In the genomic region with DNA sequence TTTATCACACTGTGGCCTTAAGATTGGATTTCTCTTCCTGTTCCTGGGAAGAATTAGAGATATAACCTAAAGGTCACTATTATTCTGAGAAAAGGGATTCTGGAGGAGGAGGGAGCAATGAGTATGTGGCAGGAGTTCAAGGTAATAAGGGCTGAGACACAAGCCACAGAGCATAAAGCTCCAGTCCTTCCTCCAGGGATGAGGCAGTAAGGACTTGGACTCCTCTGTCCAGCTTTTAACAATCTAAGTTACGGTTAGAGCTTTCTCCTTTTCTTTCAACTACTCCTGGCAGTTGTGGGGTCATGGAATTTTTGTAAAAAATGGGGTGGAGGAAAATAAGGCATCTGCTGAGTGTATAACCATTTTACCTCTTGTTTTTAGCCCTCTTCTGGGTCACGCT, we compare ENCODE assay signal across 1 cellular context.
TF ChIP-seq lines count a peak whose summit lies in the region.

TSS of gene HSD3B2 (plus strand) at position 201 of the 400 bp plus-strand sequence. CDS start 270 bp downstream, outside the sequence.

TF ChIP-seq in GM23338, 12 proteins besides CTCF, POLR2A, EP300 and RAD21 (continued from another document):
- TF ChIP-seq, protein P1, sequence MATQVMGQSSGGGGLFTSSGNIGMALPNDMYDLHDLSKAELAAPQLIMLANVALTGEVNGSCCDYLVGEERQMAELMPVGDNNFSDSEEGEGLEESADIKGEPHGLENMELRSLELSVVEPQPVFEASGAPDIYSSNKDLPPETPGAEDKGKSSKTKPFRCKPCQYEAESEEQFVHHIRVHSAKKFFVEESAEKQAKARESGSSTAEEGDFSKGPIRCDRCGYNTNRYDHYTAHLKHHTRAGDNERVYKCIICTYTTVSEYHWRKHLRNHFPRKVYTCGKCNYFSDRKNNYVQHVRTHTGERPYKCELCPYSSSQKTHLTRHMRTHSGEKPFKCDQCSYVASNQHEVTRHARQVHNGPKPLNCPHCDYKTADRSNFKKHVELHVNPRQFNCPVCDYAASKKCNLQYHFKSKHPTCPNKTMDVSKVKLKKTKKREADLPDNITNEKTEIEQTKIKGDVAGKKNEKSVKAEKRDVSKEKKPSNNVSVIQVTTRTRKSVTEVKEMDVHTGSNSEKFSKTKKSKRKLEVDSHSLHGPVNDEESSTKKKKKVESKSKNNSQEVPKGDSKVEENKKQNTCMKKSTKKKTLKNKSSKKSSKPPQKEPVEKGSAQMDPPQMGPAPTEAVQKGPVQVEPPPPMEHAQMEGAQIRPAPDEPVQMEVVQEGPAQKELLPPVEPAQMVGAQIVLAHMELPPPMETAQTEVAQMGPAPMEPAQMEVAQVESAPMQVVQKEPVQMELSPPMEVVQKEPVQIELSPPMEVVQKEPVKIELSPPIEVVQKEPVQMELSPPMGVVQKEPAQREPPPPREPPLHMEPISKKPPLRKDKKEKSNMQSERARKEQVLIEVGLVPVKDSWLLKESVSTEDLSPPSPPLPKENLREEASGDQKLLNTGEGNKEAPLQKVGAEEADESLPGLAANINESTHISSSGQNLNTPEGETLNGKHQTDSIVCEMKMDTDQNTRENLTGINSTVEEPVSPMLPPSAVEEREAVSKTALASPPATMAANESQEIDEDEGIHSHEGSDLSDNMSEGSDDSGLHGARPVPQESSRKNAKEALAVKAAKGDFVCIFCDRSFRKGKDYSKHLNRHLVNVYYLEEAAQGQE (IDR thresholded peaks at IDR 0.05; ENCODE audit: unreplicated experiment): no peak
- TF ChIP-seq POLR2AphosphoS5 (IDR thresholded peaks at IDR 0.05; ENCODE audit: low read depth) (no peak), STAT1 (IDR thresholded peaks at IDR 0.05; ENCODE audit: unreplicated experiment) (no peak), ZNF331 (CRISPR knock-in tag; IDR thresholded peaks at IDR 0.05; ENCODE audit: low read depth) (no peak), CREB1 (CRISPR knock-in tag; IDR thresholded peaks at IDR 0.05; ENCODE audit: low read depth) (no peak), EZH2phosphoT487 (IDR thresholded peaks at IDR 0.05; ENCODE audit: unreplicated experiment) (no peak), NANOG (IDR thresholded peaks at IDR 0.05; ENCODE audit: borderline replicate concordance) (no peak), EZH2 (IDR thresholded peaks at IDR 0.05; ENCODE audit: low read depth, unreplicated experiment) (no peak), JUNB (IDR thresholded peaks at IDR 0.05; ENCODE audit: unreplicated experiment) (no peak)
- TF ChIP-seq, protein P2, sequence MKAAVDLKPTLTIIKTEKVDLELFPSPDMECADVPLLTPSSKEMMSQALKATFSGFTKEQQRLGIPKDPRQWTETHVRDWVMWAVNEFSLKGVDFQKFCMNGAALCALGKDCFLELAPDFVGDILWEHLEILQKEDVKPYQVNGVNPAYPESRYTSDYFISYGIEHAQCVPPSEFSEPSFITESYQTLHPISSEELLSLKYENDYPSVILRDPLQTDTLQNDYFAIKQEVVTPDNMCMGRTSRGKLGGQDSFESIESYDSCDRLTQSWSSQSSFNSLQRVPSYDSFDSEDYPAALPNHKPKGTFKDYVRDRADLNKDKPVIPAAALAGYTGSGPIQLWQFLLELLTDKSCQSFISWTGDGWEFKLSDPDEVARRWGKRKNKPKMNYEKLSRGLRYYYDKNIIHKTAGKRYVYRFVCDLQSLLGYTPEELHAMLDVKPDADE (IDR thresholded peaks at IDR 0.05): no peak
- TF ChIP-seq, protein P3, sequence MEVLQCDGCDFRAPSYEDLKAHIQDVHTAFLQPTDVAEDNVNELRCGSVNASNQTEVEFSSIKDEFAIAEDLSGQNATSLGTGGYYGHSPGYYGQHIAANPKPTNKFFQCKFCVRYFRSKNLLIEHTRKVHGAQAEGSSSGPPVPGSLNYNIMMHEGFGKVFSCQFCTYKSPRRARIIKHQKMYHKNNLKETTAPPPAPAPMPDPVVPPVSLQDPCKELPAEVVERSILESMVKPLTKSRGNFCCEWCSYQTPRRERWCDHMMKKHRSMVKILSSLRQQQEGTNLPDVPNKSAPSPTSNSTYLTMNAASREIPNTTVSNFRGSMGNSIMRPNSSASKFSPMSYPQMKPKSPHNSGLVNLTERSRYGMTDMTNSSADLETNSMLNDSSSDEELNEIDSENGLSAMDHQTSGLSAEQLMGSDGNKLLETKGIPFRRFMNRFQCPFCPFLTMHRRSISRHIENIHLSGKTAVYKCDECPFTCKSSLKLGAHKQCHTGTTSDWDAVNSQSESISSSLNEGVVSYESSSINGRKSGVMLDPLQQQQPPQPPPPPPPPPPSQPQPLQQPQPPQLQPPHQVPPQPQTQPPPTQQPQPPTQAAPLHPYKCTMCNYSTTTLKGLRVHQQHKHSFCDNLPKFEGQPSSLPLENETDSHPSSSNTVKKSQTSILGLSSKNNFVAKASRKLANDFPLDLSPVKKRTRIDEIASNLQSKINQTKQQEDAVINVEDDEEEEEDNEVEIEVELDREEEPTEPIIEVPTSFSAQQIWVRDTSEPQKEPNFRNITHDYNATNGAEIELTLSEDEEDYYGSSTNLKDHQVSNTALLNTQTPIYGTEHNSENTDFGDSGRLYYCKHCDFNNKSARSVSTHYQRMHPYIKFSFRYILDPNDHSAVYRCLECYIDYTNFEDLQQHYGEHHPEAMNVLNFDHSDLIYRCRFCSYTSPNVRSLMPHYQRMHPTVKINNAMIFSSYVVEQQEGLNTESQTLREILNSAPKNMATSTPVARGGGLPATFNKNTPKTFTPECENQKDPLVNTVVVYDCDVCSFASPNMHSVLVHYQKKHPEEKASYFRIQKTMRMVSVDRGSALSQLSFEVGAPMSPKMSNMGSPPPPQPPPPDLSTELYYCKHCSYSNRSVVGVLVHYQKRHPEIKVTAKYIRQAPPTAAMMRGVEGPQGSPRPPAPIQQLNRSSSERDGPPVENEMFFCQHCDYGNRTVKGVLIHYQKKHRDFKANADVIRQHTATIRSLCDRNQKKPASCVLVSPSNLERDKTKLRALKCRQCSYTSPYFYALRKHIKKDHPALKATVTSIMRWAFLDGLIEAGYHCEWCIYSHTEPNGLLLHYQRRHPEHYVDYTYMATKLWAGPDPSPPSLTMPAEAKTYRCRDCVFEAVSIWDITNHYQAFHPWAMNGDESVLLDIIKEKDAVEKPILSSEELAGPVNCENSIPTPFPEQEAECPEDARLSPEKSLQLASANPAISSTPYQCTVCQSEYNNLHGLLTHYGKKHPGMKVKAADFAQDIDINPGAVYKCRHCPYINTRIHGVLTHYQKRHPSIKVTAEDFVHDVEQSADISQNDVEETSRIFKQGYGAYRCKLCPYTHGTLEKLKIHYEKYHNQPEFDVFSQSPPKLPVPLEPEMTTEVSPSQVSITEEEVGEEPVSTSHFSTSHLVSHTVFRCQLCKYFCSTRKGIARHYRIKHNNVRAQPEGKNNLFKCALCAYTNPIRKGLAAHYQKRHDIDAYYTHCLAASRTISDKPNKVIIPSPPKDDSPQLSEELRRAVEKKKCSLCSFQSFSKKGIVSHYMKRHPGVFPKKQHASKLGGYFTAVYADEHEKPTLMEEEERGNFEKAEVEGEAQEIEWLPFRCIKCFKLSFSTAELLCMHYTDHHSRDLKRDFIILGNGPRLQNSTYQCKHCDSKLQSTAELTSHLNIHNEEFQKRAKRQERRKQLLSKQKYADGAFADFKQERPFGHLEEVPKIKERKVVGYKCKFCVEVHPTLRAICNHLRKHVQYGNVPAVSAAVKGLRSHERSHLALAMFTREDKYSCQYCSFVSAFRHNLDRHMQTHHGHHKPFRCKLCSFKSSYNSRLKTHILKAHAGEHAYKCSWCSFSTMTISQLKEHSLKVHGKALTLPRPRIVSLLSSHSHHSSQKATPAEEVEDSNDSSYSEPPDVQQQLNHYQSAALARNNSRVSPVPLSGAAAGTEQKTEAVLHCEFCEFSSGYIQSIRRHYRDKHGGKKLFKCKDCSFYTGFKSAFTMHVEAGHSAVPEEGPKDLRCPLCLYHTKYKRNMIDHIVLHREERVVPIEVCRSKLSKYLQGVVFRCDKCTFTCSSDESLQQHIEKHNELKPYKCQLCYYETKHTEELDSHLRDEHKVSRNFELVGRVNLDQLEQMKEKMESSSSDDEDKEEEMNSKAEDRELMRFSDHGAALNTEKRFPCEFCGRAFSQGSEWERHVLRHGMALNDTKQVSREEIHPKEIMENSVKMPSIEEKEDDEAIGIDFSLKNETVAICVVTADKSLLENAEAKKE (CRISPR knock-in tag; IDR thresholded peaks at IDR 0.05): no peak
TF ChIP-seq in GM23338: peak in this region for 0.
